9 cellular contexts compared by ENCODE assay signal in the genomic region with DNA sequence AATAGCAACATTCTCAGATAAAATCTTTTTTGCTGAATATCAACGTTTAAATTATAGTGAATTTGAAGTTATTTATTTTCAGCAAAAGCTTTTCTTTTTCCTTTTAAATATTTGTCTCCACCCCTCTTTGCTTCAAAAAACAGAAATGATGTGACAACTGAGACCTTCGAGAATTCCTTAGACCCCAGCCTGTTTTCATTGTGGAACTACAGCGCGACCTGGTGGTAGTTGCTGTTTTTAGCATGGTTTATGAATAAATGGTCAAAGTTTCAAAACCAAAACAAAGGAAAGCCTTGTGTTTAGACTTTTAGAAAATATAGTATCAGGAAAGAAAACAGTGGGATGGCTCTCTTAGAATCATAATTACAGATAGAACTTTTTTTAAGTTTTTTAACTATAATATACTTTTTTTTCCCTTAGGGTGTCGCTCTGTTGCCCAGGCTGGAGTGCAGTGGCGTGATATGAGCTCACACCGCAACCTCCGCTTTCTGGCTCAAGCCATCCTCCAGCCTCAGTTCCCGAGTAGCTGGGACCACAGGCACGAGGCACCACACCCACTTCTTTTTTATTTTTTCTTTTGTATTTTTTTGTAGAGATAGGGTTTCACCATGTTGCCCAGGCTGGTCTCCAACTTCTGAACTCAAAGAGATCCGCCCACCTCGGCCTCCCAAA. TPM values are rescaled to one million over a fixed set of nuclear protein-coding genes. Genes with fewer than 3 reads are reported as not detected.
DNase-seq lines count a peak whose midpoint lies in the region; ATAC-seq, FAIRE-seq and TF ChIP-seq lines count a peak whose summit lies in the region.
"Had no signal": no experiment of that assay in that cellular context is flagged by ENCODE, and none has a peak within 500 bp of the region (broad histone marks: within the 10 kb centered on the region; RNA-seq: fewer than 3 reads in every experiment).

No MANE protein-coding gene starts in this region.

- no peak overlapping the region for H3K56ac ChIP-seq in H1 (replicated peaks; ENCODE audit: insufficient read length, low read depth, low read length)

- H3K27ac Mint-ChIP-seq in GM23338 = no peak overlapping the region
- H3K27ac Mint-ChIP-seq: activated B cell treated with CpG ODN at 0.5 μM for 24 hours had no signal

- no peak overlapping the region for H3K9ac ChIP-seq in H1 (replicated peaks in 1 of 4; ENCODE audit: extremely low read depth in 1 of 4, low read depth in 3 of 4, low read length in 3 of 4)

- H3K4me1 ChIP-seq in GM23338 (ENCODE audit: insufficient read depth) = 0 out of 2 replicates have a peak, but pooled peaks cover 8% of the 10 kb centered on the region
- peaks cover 0 to 3% (median 0%) of the 10 kb centered on the region in 4 experiments; a peak in 1 of 7 replicates for H3K4me1 ChIP-seq in H1 (replicated peaks in 1 of 4; ENCODE audit: control insufficient read depth in 3 of 4, insufficient read depth in 4 of 4, low read length in 3 of 4)

- no peak overlapping the region for H2BK120ac ChIP-seq in H1 (replicated peaks; ENCODE audit: low read depth, low read length)

- H2BK5ac ChIP-seq in H1 (ENCODE audit: low read depth, low read length) = no peak overlapping the region

- no peak overlapping the region for H3K4ac ChIP-seq in H1 (replicated peaks; ENCODE audit: insufficient read length, low read depth, low read length)

- peak; percentile 93 to 95 for TF ChIP-seq RAD21 in H1 (IDR thresholded peaks at IDR 0.05 in 1 of 2, conservative IDR thresholded peaks at IDR 0.05 in 1 of 2; ENCODE audit: low read depth in 2 of 2, low read length in 2 of 2)

- peaks cover under 1% of the 10 kb centered on the region for H3K27me3 Mint-ChIP-seq in GM23338 (ENCODE audit: insufficient read depth, low read depth, poor library complexity)

- TF ChIP-seq EP300 in H1 (IDR thresholded peaks at IDR 0.05; ENCODE audit: borderline replicate concordance in 1 of 2, low read depth in 2 of 2, low read length in 2 of 2) = no peak

- H3F3A ChIP-seq in GM23338 (replicated peaks; ENCODE audit: low read depth) = no peaks in the 10 kb centered on the region

- DNase-seq in DMS53 (lab: John Stamatoyannopoulos, UW) (peak; percentile 69), GM23338 (ENCODE audit: low spot score) (peak; percentile 82), NCI-H1417 (lab: John Stamatoyannopoulos, UW) (peak; percentile 9 to 78 (median 22)), H1 (ENCODE audit: low read depth in 1 of 2, low spot score in 2 of 2) (peak in 1 of 2 experiments; percentile 82), midbrain (lab: John Stamatoyannopoulos, UW) (peak; percentile 77), substantia nigra (lab: John Stamatoyannopoulos, UW) (peak in 42 of 49 donors; percentile 1 to 71 (median 40))
- peak; percentile 62 for DNase-seq in activated CD4-positive, alpha-beta T cell treated with anti-CD3 and anti-CD28 coated beads for 48 hours
- DNase-seq: activated B cell treated with CpG ODN at 0.5 μM for 24 hours had no signal

- no peak for TF ChIP-seq POLR2A in H1 (IDR thresholded peaks at IDR 0.05; ENCODE audit: control extremely low read depth in 1 of 2, low read depth in 2 of 2, low read length in 2 of 2)

- ATAC-seq in GM23338 = peak; percentile 81
- ATAC-seq in activated CD4-positive, CD25-positive, alpha-beta regulatory T cell treated with anti-CD3 and anti-CD28 coated beads, Interleukin-2, amount 50 U/mL, for 24 hours = no peak

- H2BK12ac ChIP-seq in H1 (ENCODE audit: low read depth, low read length) = no peak overlapping the region

- H3K36me3 Mint-ChIP-seq in GM23338 (ENCODE audit: low read depth) = peaks cover 2% of the 10 kb centered on the region; the same call in 1 of the 3 replicates

- H3K9me2 ChIP-seq in GM23338 (ENCODE audit: insufficient read depth) = no peaks in the 10 kb centered on the region

- H3K4me2 ChIP-seq in GM23338 (no peak overlapping the region), H1 (ENCODE audit: insufficient read depth in 1 of 2, low read depth in 2 of 2, low read length in 2 of 2) (no peak overlapping the region)

- H3K4me3 Mint-ChIP-seq in GM23338 = no peak overlapping the region
- H3K4me3 Mint-ChIP-seq: activated B cell treated with CpG ODN at 0.5 μM for 24 hours had no signal

- H2BK20ac ChIP-seq in H1 (ENCODE audit: low read length) = no peak overlapping the region

- H3K27ac ChIP-seq in GM23338 (ENCODE audit: low read depth) = no peak overlapping the region
- H3K27ac ChIP-seq in H1 (ENCODE audit: low read depth, low read length) = no peak overlapping the region
- no peak overlapping the region for H3K27ac ChIP-seq in substantia nigra (ENCODE audit: low read depth, low read length, poor library complexity, severe bottlenecking)

- no peak overlapping the region for H3K23ac ChIP-seq in H1 (ENCODE audit: insufficient read length)

- TF ChIP-seq CTCF in GM23338 (conservative IDR thresholded peaks at IDR 0.05; ENCODE audit: low read depth in 2 of 2) = peak; percentile 89 to 99
- peak in 2 of 3 experiments; percentile 70; a peak in 3 of 4 replicates for TF ChIP-seq CTCF in H1 (IDR thresholded peaks at IDR 0.05; ENCODE audit: control extremely low read depth in 1 of 3, insufficient read depth in 1 of 3, low read depth in 1 of 3, low read length in 3 of 3)

- no peaks in the 10 kb centered on the region for H3K79me2 ChIP-seq in GM23338 (replicated peaks; ENCODE audit: insufficient read depth)
- H3K79me2 ChIP-seq in H1 (ENCODE audit: control insufficient read depth in 1 of 2, insufficient read depth in 2 of 2, low read length in 2 of 2) = no peaks in the 10 kb centered on the region

- H2BK15ac ChIP-seq in H1 (ENCODE audit: low read length) = no peak overlapping the region

- H3K4me3 ChIP-seq in GM23338 = no peak overlapping the region
- no peak overlapping the region for H3K4me3 ChIP-seq in H1 (ENCODE audit: extremely low read depth in 1 of 4, insufficient read depth in 2 of 4, low read depth in 3 of 4, low read length in 4 of 4)

- H3K9me3 Mint-ChIP-seq in GM23338 = peaks cover 5% of the 10 kb centered on the region; the same call in 2 of the 3 replicates

- FAIRE-seq in H1 (lab: Jason Lieb, UNC) = peak; percentile 87

- CTCF ChIA-PET in H1 (lab: Charles Lee; ENCODE audit: partially characterized antibody) = interaction anchor here (0.5 to 3.1 kb wide), 40 partner anchors 9 to 1372 kb away, joined by 3 to 32 read pairs (median 4); a partner anchor contains a TSS

- H4K91ac ChIP-seq in H1 (replicated peaks; ENCODE audit: insufficient read length, low read length) = no peak overlapping the region

- no peak overlapping the region for H3K14ac ChIP-seq in H1 (ENCODE audit: insufficient read length)

- peaks cover 0 to under 1% of the 10 kb centered on the region in 2 experiments; a peak in 1 of 4 replicates for H3K9me3 ChIP-seq in H1 (ENCODE audit: insufficient read depth in 2 of 2, low read depth in 1 of 2, low read length in 1 of 2)

- no peaks in the 10 kb centered on the region; the same call in 1 of the 2 replicates for H3K36me3 ChIP-seq in GM23338 (ENCODE audit: insufficient read depth)
- no peaks in the 10 kb centered on the region for H3K36me3 ChIP-seq in H1 (ENCODE audit: control insufficient read depth in 2 of 4, insufficient read depth in 4 of 4, low read length in 3 of 4)

- no peak overlapping the region for H3K18ac ChIP-seq in H1 (ENCODE audit: extremely low read depth, low read length)

- H3K4me1 Mint-ChIP-seq in GM23338 = peaks cover 14% of the 10 kb centered on the region
- H3K4me1 Mint-ChIP-seq: activated B cell treated with CpG ODN at 0.5 μM for 24 hours had no signal

- no peak overlapping the region for H4K5ac ChIP-seq in H1 (ENCODE audit: insufficient read length, low read depth, low read length)

- H2AFZ ChIP-seq in GM23338 = no peak overlapping the region
- H2AFZ ChIP-seq in H1 (ENCODE audit: low read length) = no peak overlapping the region

- no peaks in the 10 kb centered on the region for H3K79me1 ChIP-seq in H1 (ENCODE audit: low read depth, low read length)

- POLR2A ChIA-PET in H1 (lab: Charles Lee; ENCODE audit: partially characterized antibody) = interaction anchor here (1.2 kb wide), 1 partner anchor 246 kb away, joined by 3 read pairs; no protein-coding TSS in a partner anchor

- H4K8ac ChIP-seq in H1 (ENCODE audit: extremely low read depth, insufficient read depth, low read length) = no peak overlapping the region

- H3K27me3 ChIP-seq in GM23338 (ENCODE audit: insufficient read depth) = no peaks in the 10 kb centered on the region
- no peaks in the 10 kb centered on the region for H3K27me3 ChIP-seq in H1 (replicated peaks in 1 of 4; ENCODE audit: control insufficient read depth in 3 of 4, extremely low read depth in 1 of 4, insufficient read depth in 3 of 4, low read length in 3 of 4)

- WGBS in H1 (ENCODE audit: extremely low coverage in 1 of 2, insufficient coverage in 1 of 2, insufficient read length in 1 of 2, insufficient replicate concordance in 2 of 2, low coverage in 1 of 2, low lambda C conversion rate in 2 of 2, missing lambda C conversion rate in 1 of 2), 2 experiments = 55% methylated on average over 12 of the region's 12 CpGs; no CpG with 5 or more reads in 1 of the 2 experiments

- H4K20me1 ChIP-seq in GM23338 (replicated peaks; ENCODE audit: insufficient read depth) (no peaks in the 10 kb centered on the region), H1 (replicated peaks in 1 of 2; ENCODE audit: control insufficient read depth in 1 of 2, insufficient read depth in 2 of 2, low read length in 2 of 2) (no peaks in the 10 kb centered on the region)

- no peak overlapping the region for H2AK5ac ChIP-seq in H1 (ENCODE audit: low read depth, low read length)

- H3K23me2 ChIP-seq in H1 (ENCODE audit: low read depth, low read length) = no peaks in the 10 kb centered on the region

TF ChIP-seq in GM23338, 12 proteins besides CTCF, POLR2A, EP300 and RAD21 (continues in another document):
- TF ChIP-seq EZH2 (IDR thresholded peaks at IDR 0.05; ENCODE audit: low read depth, unreplicated experiment) = no peak
- no peak for TF ChIP-seq STAT1 (IDR thresholded peaks at IDR 0.05; ENCODE audit: unreplicated experiment)
- TF ChIP-seq POLR2AphosphoS5 (IDR thresholded peaks at IDR 0.05; ENCODE audit: low read depth) = no peak

TF ChIP-seq in H1, 55 proteins besides CTCF, POLR2A, EP300 and RAD21:
- no peak for TF ChIP-seq GABPA (IDR thresholded peaks at IDR 0.05; ENCODE audit: borderline replicate concordance, insufficient read depth, low read length)
- peak; percentile 52; the same call in 1 of the 2 replicates for TF ChIP-seq TEAD4 (IDR thresholded peaks at IDR 0.05; ENCODE audit: low read depth, low read length)

RNA-seq across cellular contexts. Expression of a gene that starts 26.8 kb away (rescaled TPM):
- total RNA-seq in GM23338 (2014; rRNA removed; shearing (Covaris generic)) = 42.2 TPM in 2 replicates
- polyA plus RNA-seq in GM23338 (2016; fragmentation: Nextera tagmentation; extraction: Ambion mirVana) (12.6 and 15.1 TPM in 2 replicates), H1 (2011; rRNA removed) (10.3 and 11.1 TPM in 2 replicates)
- 39.3 and 42.4 TPM in 2 replicates for total RNA-seq in H1 (2021; fragmentation: NEBNext Ultra II Directional; extraction: Animal tissue kit (Norgen Biotek cat#: 25700))
- polyA plus RNA-seq in H1 (2011; cell fraction: cytosol; rRNA removed) = 12.6 TPM
- polyA plus RNA-seq in H1 (2011; cell fraction: nucleus; rRNA removed) = 21.5 TPM
- 21.1 to 30.5 TPM (median 27.9 TPM) in 4 replicates for polyA plus RNA-seq in H1 (2012, experiment 1 of 2)
- polyA plus RNA-seq in H1 (2012, experiment 2 of 2) = 4.2 TPM
- 26.6 TPM for polyA plus RNA-seq in H1 (2013, experiment 1 of 2)
- polyA plus RNA-seq in H1 (2013, experiment 2 of 2) = 24.5 TPM
- polyA minus RNA-seq in H1 (2011; rRNA and poly(A)+ RNA removed) = 58.3 and 60.7 TPM in 2 replicates
- 34.0 TPM for polyA minus RNA-seq in H1 (2011; cell fraction: cytosol; rRNA and poly(A)+ RNA removed)
- 68.4 TPM for polyA minus RNA-seq in H1 (2011; cell fraction: nucleus; rRNA and poly(A)+ RNA removed)
